17 cellular contexts compared by ENCODE assay signal in the genomic region with DNA sequence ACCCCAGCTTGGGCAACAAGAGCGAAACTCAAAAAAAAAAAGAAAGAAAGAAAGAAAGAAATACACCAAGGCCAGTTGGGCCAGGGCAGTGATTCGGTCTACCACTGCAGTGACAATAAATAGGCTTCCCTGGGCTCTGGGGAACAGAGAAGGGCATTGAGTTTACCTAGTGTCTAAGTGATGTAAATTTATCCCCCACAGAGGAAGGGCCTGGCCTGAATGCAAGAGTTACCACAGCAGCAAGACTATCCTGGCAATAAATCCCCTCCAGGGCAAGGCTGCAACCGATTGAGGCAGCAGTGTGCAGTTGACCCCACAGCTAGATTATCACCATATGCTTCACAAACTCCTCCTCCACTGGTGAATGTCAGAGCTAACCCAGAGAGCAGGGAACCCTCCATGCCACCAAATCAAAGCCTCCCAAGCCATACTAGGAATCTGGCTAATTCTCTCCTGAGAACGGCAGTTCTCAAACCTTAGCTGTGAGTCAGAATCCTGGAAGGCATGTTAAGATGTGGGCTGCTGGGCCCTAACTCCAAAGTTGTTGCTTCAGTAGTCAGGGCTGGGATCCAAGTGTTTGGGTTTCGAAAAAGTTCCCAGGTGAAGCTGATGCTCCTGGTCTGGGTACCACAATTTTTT.
A peak's percentile ranks its signal among the peaks of the same experiment; 100 is the strongest.
DNase-seq lines count a peak whose midpoint lies in the region; ATAC-seq, FAIRE-seq and TF ChIP-seq lines count a peak whose summit lies in the region.
"Had no signal": no experiment of that assay in that cellular context is flagged by ENCODE, and none has a peak within 500 bp of the region (broad histone marks: within the 10 kb centered on the region; RNA-seq: fewer than 3 reads in every experiment).

No MANE protein-coding gene starts in this region.

- no peak for FAIRE-seq in HepG2 (lab: Jason Lieb, UNC)
- FAIRE-seq: colon, frontal cortex had no signal

- no peaks in the 10 kb centered on the region for H4K20me1 ChIP-seq in HepG2 (ENCODE audit: insufficient read depth, low read length)

- BruUV-seq in HepG2 (replicated peaks; lab: Mats Ljungman, UMichigan): no TSS peak

- 62 to 75% methylated on average over 2 to 5 of the region's 5 CpGs for WGBS in transverse colon (ENCODE audit: low coverage in 1 of 2), 2 donors
- 68% methylated on average over 4 of the region's 5 CpGs for WGBS in HepG2 (ENCODE audit: low lambda C conversion rate)

- no peak overlapping the region for H3K4me2 ChIP-seq in HepG2 (ENCODE audit: low read depth, low read length)

- H3K9me3 ChIP-seq in adipocyte (ENCODE audit: control insufficient read depth, low read length) (no peaks in the 10 kb centered on the region), transverse colon (no peaks in the 10 kb centered on the region), HepG2 (ENCODE audit: low read length) (no peaks in the 10 kb centered on the region)
- H3K9me3 ChIP-seq: upper lobe of right lung had no signal

- H3K36me3 ChIP-seq in adipocyte (ENCODE audit: control insufficient read depth, insufficient read depth, low read length, severe bottlenecking) (no peaks in the 10 kb centered on the region), transverse colon (no peaks in the 10 kb centered on the region), HepG2 (replicated peaks in 1 of 2; ENCODE audit: control insufficient read depth in 1 of 2, insufficient read depth in 2 of 2, low read length in 2 of 2) (no peaks in the 10 kb centered on the region)
- H3K36me3 ChIP-seq: upper lobe of right lung had no signal

- TF ChIP-seq CTCF in transverse colon (IDR thresholded peaks at IDR 0.05) (no peak), HepG2 (CRISPR knock-in tag; IDR thresholded peaks at IDR 0.05) (no peak)

- POLR2A ChIA-PET in HepG2 (lab: Yijun Ruan, JAX): no interaction called here

- H2AFZ ChIP-seq in HepG2 (ENCODE audit: low read length): no peak overlapping the region

- no peak for TF ChIP-seq RAD21 in HepG2 (CRISPR knock-in tag; IDR thresholded peaks at IDR 0.05)

- peak; percentile 22 for DNase-seq in activated CD8-positive, alpha-beta memory T cell treated with anti-CD3 and anti-CD28 coated beads, Interleukin-2, amount 50 U/mL, for 48 hours
- no peak for DNase-seq in activated CD8-positive, alpha-beta memory T cell treated with anti-CD3 and anti-CD28 coated beads, Interleukin-2, amount 50 U/mL, for 4 hours
- DNase-seq in adipocyte (ENCODE audit: low read depth) (peak; percentile 79), glomerular visceral epithelial cell (ENCODE audit: extremely low spot score) (peak; percentile 73), transverse colon (no peak), HepG2 (ENCODE audit: low spot score) (no peak)
- DNase-seq: 8988T; activated CD4-positive, alpha-beta T cell treated with anti-CD3 and anti-CD28 coated beads, Interleukin-2, amount 10 ng/mL, durations not matched to agents 7 days and 5 days; DND-41; left colon; NCI-H2081; stimulated activated CD4-positive, alpha-beta T cell treated with anti-CD3 and anti-CD28 coated beads, Interleukin-15, amount 100 ng/mL, for 24 hours; upper lobe of right lung had no signal

- H3K27ac ChIP-seq in transverse colon (peak overlapping the region; percentile 81 to 84 (median 82)), HepG2 (ENCODE audit: extremely low read length, insufficient read depth, low read length) (no peak overlapping the region)
- H3K27ac ChIP-seq: upper lobe of right lung had no signal

- TF ChIP-seq POLR2A in transverse colon (IDR thresholded peaks at IDR 0.05) (no peak), HepG2 (IDR thresholded peaks at IDR 0.05; ENCODE audit: insufficient read depth in 1 of 2, low read depth in 2 of 2, low read length in 2 of 2) (no peak)

- CTCF ChIA-PET in HepG2 (lab: Yijun Ruan, JAX; ENCODE audit: low intra/inter-chr PET ratio, low total read pairs): no interaction called here

- intact Hi-C loops in transverse colon (cut with DNase I; ENCODE audit: low total_unique reads) (no loop called here), HepG2 (cut with micrococcal nuclease; ENCODE audit: unreplicated experiment) (no loop called here)

- H3K9ac ChIP-seq in adipocyte (ENCODE audit: low read length) (no peak overlapping the region), HepG2 (ENCODE audit: insufficient read depth, low read depth, low read length) (no peak overlapping the region)

- in situ Hi-C loops in transverse colon (cut with MboI; ENCODE audit: low pct_ligation_motif_present in 1 of 4, low pct_unique_long_range_greater_than_20kb in 1 of 4, low sequenced_read_pairs in 3 of 4): no loop called here
- in situ Hi-C loops in HepG2 (cut with HindIII; ENCODE audit: extremely low pct_ligation_motif_present, low pct_unique_long_range_greater_than_20kb): no loop called here

- TF ChIP-seq EP300 in transverse colon (IDR thresholded peaks at IDR 0.05; ENCODE audit: low read depth): no peak
- no peak for TF ChIP-seq EP300 in HepG2 (IDR thresholded peaks at IDR 0.05; ENCODE audit: low read depth in 2 of 2, low read length in 2 of 2)
- no peak for TF ChIP-seq EP300 in HepG2 (CRISPR knock-in tag; IDR thresholded peaks at IDR 0.05; ENCODE audit: borderline replicate concordance)

- H3K27me3 ChIP-seq in adipocyte (replicated peaks; ENCODE audit: control insufficient read depth, insufficient read depth, low read length) (no peaks in the 10 kb centered on the region), transverse colon (no peaks in the 10 kb centered on the region), HepG2 (ENCODE audit: control insufficient read depth in 1 of 2, insufficient read depth in 2 of 2, low read length in 2 of 2) (peaks cover 0 to 25% of the 10 kb centered on the region in 2 experiments; a peak in 3 of 5 replicates)
- H3K27me3 ChIP-seq: upper lobe of right lung had no signal

- H3K4me3 ChIP-seq in adipocyte (ENCODE audit: low read length) (no peak overlapping the region), transverse colon (no peak overlapping the region), HepG2 (replicated peaks in 1 of 3; ENCODE audit: insufficient read depth in 1 of 3, low read depth in 2 of 3, low read length in 3 of 3) (no peak overlapping the region)
- H3K4me3 ChIP-seq: upper lobe of right lung had no signal

- no peaks in the 10 kb centered on the region for H3K79me2 ChIP-seq in HepG2 (ENCODE audit: insufficient read depth, low read length)

- ATAC-seq in GM21360 (IDR thresholded peaks at IDR 0.05; ENCODE audit: unreplicated experiment) (no peak), HepG2 (no peak), HG03439 (IDR thresholded peaks at IDR 0.05; ENCODE audit: unreplicated experiment) (no peak)
- ATAC-seq: upper lobe of right lung had no signal

- peaks cover 23% of the 10 kb centered on the region for H3K4me1 ChIP-seq in adipocyte (ENCODE audit: control insufficient read depth, insufficient read depth, low read length)
- H3K4me1 ChIP-seq in transverse colon: peaks cover 18 to 60% (median 46%) of the 10 kb centered on the region in 4 donors
- H3K4me1 ChIP-seq in HepG2 (ENCODE audit: insufficient read depth, low read length): peaks cover 44% of the 10 kb centered on the region

TF ChIP-seq in HepG2, 621 proteins besides CTCF, POLR2A, EP300 and RAD21 (continues in another document):
- TF ChIP-seq RCOR2 (CRISPR knock-in tag; IDR thresholded peaks at IDR 0.05) (no peak), SP5 (CRISPR knock-in tag; IDR thresholded peaks at IDR 0.05; ENCODE audit: borderline replicate concordance, low read depth) (no peak), GPN1 (CRISPR knock-in tag; IDR thresholded peaks at IDR 0.05; ENCODE audit: borderline replicate concordance) (no peak), PHB2 (IDR thresholded peaks at IDR 0.05; ENCODE audit: partially characterized antibody) (no peak)
- TF ChIP-seq, protein P1, sequence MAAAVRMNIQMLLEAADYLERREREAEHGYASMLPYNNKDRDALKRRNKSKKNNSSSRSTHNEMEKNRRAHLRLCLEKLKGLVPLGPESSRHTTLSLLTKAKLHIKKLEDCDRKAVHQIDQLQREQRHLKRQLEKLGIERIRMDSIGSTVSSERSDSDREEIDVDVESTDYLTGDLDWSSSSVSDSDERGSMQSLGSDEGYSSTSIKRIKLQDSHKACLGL (CRISPR knock-in tag; IDR thresholded peaks at IDR 0.05): no peak
- TF ChIP-seq, protein P2, sequence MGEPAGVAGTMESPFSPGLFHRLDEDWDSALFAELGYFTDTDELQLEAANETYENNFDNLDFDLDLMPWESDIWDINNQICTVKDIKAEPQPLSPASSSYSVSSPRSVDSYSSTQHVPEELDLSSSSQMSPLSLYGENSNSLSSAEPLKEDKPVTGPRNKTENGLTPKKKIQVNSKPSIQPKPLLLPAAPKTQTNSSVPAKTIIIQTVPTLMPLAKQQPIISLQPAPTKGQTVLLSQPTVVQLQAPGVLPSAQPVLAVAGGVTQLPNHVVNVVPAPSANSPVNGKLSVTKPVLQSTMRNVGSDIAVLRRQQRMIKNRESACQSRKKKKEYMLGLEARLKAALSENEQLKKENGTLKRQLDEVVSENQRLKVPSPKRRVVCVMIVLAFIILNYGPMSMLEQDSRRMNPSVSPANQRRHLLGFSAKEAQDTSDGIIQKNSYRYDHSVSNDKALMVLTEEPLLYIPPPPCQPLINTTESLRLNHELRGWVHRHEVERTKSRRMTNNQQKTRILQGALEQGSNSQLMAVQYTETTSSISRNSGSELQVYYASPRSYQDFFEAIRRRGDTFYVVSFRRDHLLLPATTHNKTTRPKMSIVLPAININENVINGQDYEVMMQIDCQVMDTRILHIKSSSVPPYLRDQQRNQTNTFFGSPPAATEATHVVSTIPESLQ (CRISPR knock-in tag; conservative IDR thresholded peaks at IDR 0.05): no peak

Comparison
In these comparisons a context has a peak if more than half of its experiments do, and no peak if none do; other contexts are left out.
1. DNase-seq: peak in activated CD8-positive, alpha-beta memory T cell treated with anti-CD3 and anti-CD28 coated beads, Interleukin-2, amount 50 U/mL, for 48 hours (single experiment), adipocyte (single experiment) and glomerular visceral epithelial cell (single experiment); none in activated CD8-positive, alpha-beta memory T cell treated with anti-CD3 and anti-CD28 coated beads, Interleukin-2, amount 50 U/mL, for 4 hours (single experiment), transverse colon (single experiment) and HepG2 (single experiment).